14 cellular contexts compared by ENCODE assay signal in genomic region chr3:66489115-66489514, GRCh38. TPM values are rescaled to one million over a fixed set of nuclear protein-coding genes. Genes with fewer than 3 reads are reported as not detected.
DNase-seq lines count a peak whose midpoint lies in the region; ATAC-seq and TF ChIP-seq lines count a peak whose summit lies in the region.
"Had no signal": no experiment of that assay in that cellular context is flagged by ENCODE, and none has a peak within 500 bp of the region (broad histone marks: within the 10 kb centered on the region; RNA-seq: fewer than 3 reads in every experiment).

No MANE protein-coding gene starts in this region.

- DNase-seq in right atrium auricular region (ENCODE audit: low spot score) (no peak), left ventricle myocardium superior (no peak), nephron progenitor cell (no peak), NCI-H2196 treated with DMSO at 0.1 percent for 48 hours (lab: John Stamatoyannopoulos, UW; ENCODE audit: unreplicated experiment) (no peak)
- DNase-seq in activated T-helper 1 cell treated with anti-CD3 and anti-CD28 coated beads, Interleukin-12 subunit alpha, Interleukin-12 subunit beta, Interleukin-2, Interleukin-4 antibody, amounts not matched to agents 30 ng/mL and 10 ng/mL and 1 ng/mL, durations not matched to agents 14 hours and 24 hours and 36 hours (ENCODE audit: low spot score): no peak
- no peak for DNase-seq in stimulated activated CD8-positive, alpha-beta memory T cell treated with anti-CD3 and anti-CD28 coated beads, Interleukin-4, amount 100 ng/mL, for 48 hours
- DNase-seq: activated CD8-positive, alpha-beta memory T cell treated with anti-CD3 and anti-CD28 coated beads, Interleukin-2, amount 50 U/mL, for 48 hours; aorta; NCI-H2171; occipital lobe; testis had no signal

- H3K4me3 ChIP-seq in right atrium auricular region: no peak overlapping the region
- H3K4me3 ChIP-seq: testis had no signal

- H3K27me3 Mint-ChIP-seq in activated T-helper 1 cell treated with anti-CD3 and anti-CD28 coated beads, Interleukin-12 subunit alpha, Interleukin-12 subunit beta, Interleukin-2, Interleukin-4 antibody, amounts not matched to agents 30 ng/mL and 10 ng/mL and 1 ng/mL, durations not matched to agents 14 hours and 24 hours and 36 hours (ENCODE audit: insufficient read depth): no peaks in the 10 kb centered on the region
- H3K27me3 Mint-ChIP-seq in nephron progenitor cell (ENCODE audit: low read depth, poor library complexity): peaks cover 4% of the 10 kb centered on the region

- intact Hi-C loops in left ventricle myocardium superior (cut with micrococcal nuclease): no loop called here
- intact Hi-C loops in activated T-helper 1 cell treated with anti-CD3 and anti-CD28 coated beads, Interleukin-12 subunit alpha, Interleukin-12 subunit beta, Interleukin-2, Interleukin-4 antibody, amounts not matched to agents 30 ng/mL and 10 ng/mL and 1 ng/mL, durations not matched to agents 14 hours and 24 hours and 36 hours (cut with micrococcal nuclease): no loop called here

- no peaks in the 10 kb centered on the region for H3K9me3 ChIP-seq in right atrium auricular region
- H3K9me3 ChIP-seq: testis had no signal

- peaks cover 0 to 83% of the 10 kb centered on the region in 2 donors for H3K4me1 ChIP-seq in right atrium auricular region

- H3K36me3 ChIP-seq in right atrium auricular region: no peaks in the 10 kb centered on the region

- no peaks in the 10 kb centered on the region for H3K27me3 ChIP-seq in right atrium auricular region
- H3K27me3 ChIP-seq: testis had no signal

- H3K9me3 Mint-ChIP-seq in activated T-helper 1 cell treated with anti-CD3 and anti-CD28 coated beads, Interleukin-12 subunit alpha, Interleukin-12 subunit beta, Interleukin-2, Interleukin-4 antibody, amounts not matched to agents 30 ng/mL and 10 ng/mL and 1 ng/mL, durations not matched to agents 14 hours and 24 hours and 36 hours: no peaks in the 10 kb centered on the region
- no peaks in the 10 kb centered on the region for H3K9me3 Mint-ChIP-seq in nephron progenitor cell

- H3K27ac ChIP-seq in right atrium auricular region: peak overlapping the region; percentile 93 to 97

- H3K4me3 Mint-ChIP-seq in activated T-helper 1 cell treated with anti-CD3 and anti-CD28 coated beads, Interleukin-12 subunit alpha, Interleukin-12 subunit beta, Interleukin-2, Interleukin-4 antibody, amounts not matched to agents 30 ng/mL and 10 ng/mL and 1 ng/mL, durations not matched to agents 14 hours and 24 hours and 36 hours: peak overlapping the region; percentile 77
- no peak overlapping the region for H3K4me3 Mint-ChIP-seq in nephron progenitor cell

- TF ChIP-seq CTCF in right atrium auricular region (IDR thresholded peaks at IDR 0.05): no peak
- TF ChIP-seq CTCF in nephron progenitor cell (IDR thresholded peaks at IDR 0.05): no peak

- peaks cover 94% of the 10 kb centered on the region for H3K4me1 Mint-ChIP-seq in activated T-helper 1 cell treated with anti-CD3 and anti-CD28 coated beads, Interleukin-12 subunit alpha, Interleukin-12 subunit beta, Interleukin-2, Interleukin-4 antibody, amounts not matched to agents 30 ng/mL and 10 ng/mL and 1 ng/mL, durations not matched to agents 14 hours and 24 hours and 36 hours (ENCODE audit: low read depth)
- peaks cover 89% of the 10 kb centered on the region for H3K4me1 Mint-ChIP-seq in nephron progenitor cell

- H3K36me3 Mint-ChIP-seq in activated T-helper 1 cell treated with anti-CD3 and anti-CD28 coated beads, Interleukin-12 subunit alpha, Interleukin-12 subunit beta, Interleukin-2, Interleukin-4 antibody, amounts not matched to agents 30 ng/mL and 10 ng/mL and 1 ng/mL, durations not matched to agents 14 hours and 24 hours and 36 hours (ENCODE audit: low read depth): peaks cover 39% of the 10 kb centered on the region
- no peaks in the 10 kb centered on the region for H3K36me3 Mint-ChIP-seq in nephron progenitor cell (ENCODE audit: low read depth)

- ATAC-seq in left ventricle myocardium superior: no peak
- ATAC-seq in HG02970 (IDR thresholded peaks at IDR 0.05; ENCODE audit: low FRiP score, unreplicated experiment): no peak
- no peak for ATAC-seq in GM18511 (IDR thresholded peaks at IDR 0.05; ENCODE audit: unreplicated experiment)
- ATAC-seq: Right ventricle myocardium inferior had no signal

- peak overlapping the region; percentile 90 for H3K27ac Mint-ChIP-seq in activated T-helper 1 cell treated with anti-CD3 and anti-CD28 coated beads, Interleukin-12 subunit alpha, Interleukin-12 subunit beta, Interleukin-2, Interleukin-4 antibody, amounts not matched to agents 30 ng/mL and 10 ng/mL and 1 ng/mL, durations not matched to agents 14 hours and 24 hours and 36 hours
- H3K27ac Mint-ChIP-seq in nephron progenitor cell: peak overlapping the region; percentile 60

RNA-seq across cellular contexts. Expression of gene LRIG1, which starts 11.7 kb away (rescaled TPM):
- total RNA-seq in right atrium auricular region (100 to 1,000 TPM; 147 to 179 TPM), left ventricle myocardium superior (104 TPM)
- total RNA-seq in activated T-helper 1 cell treated with anti-CD3 and anti-CD28 coated beads, Interleukin-12 subunit alpha, Interleukin-12 subunit beta, Interleukin-2, Interleukin-4 antibody, amounts not matched to agents 30 ng/mL and 10 ng/mL and 1 ng/mL, durations not matched to agents 14 hours and 24 hours and 36 hours: 57.4 and 59.5 TPM in 2 replicates
